26 cellular contexts compared by ENCODE assay signal in the genomic region with DNA sequence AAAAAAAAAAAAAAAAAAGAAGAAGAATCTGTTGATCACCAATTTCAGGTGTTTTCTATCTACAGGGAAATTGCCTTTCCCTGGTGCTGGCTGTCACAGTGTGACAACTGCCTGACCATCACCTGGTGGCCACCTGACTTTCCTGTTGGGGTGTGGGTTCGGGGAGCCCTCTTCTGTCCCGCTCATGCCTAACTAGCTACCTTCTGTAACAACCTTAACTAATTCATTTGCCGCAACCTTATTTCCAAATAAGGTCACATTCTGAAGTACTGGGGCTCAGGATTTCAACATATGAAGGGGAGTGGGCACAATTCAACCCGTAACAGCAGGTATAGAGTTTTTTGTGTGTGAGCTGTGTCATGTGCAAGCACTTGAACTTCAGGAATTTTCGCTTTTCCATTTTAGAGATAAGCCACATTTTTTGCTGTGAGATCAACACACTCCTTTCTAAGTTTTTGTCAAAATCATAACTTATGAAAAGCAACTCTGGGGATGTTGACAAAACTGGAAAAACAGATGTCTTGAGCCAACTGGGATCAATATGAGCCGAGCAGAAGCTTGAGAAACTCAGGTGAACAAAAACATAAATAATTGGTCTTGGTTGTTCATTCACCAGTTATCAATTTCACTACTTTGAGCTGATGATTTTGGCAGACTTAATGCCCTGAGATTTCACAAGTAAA.
DNase-seq lines count a peak whose midpoint lies in the region; ATAC-seq and TF ChIP-seq lines count a peak whose summit lies in the region.
"Had no signal": no experiment of that assay in that cellular context is flagged by ENCODE, and none has a peak within 500 bp of the region (broad histone marks: within the 10 kb centered on the region; RNA-seq: fewer than 3 reads in every experiment).

No MANE protein-coding gene starts in this region.

- H3K56ac ChIP-seq in mesendoderm (ENCODE audit: low read length), result no peak overlapping the region

- H2BK5ac ChIP-seq in mesendoderm (ENCODE audit: low read length), result no peak overlapping the region

- H3K9ac ChIP-seq in HUES48 (ENCODE audit: low read depth, low read length) (no peak overlapping the region), mesendoderm (ENCODE audit: low read length) (no peak overlapping the region)
- H3K9ac ChIP-seq: SK-N-SH had no signal

- no peak overlapping the region for H2BK120ac ChIP-seq in mesendoderm (ENCODE audit: low read depth, low read length)

- no peak for TF ChIP-seq CTCF in brain (conservative IDR thresholded peaks at IDR 0.05)
- no peak for TF ChIP-seq CTCF in type B pancreatic cell (conservative IDR thresholded peaks at IDR 0.05)

- H3K36me3 ChIP-seq in HUES48 (ENCODE audit: control insufficient read depth, insufficient read depth, low read length) (no peaks in the 10 kb centered on the region), mesendoderm (ENCODE audit: control insufficient read depth, insufficient read depth, low read length) (no peaks in the 10 kb centered on the region)
- H3K36me3 ChIP-seq: ascending aorta, BE2C, colonic mucosa, right atrium auricular region, vagina had no signal

- H3K4me1 ChIP-seq in HUES48 (ENCODE audit: control insufficient read depth, insufficient read depth, low read length), result peaks cover 51% of the 10 kb centered on the region
- no peaks in the 10 kb centered on the region for H3K4me1 ChIP-seq in mesendoderm (ENCODE audit: control insufficient read depth, low read depth, low read length)
- H3K4me1 ChIP-seq: ascending aorta, BE2C, colonic mucosa, vagina had no signal

- H4K5ac ChIP-seq in mesendoderm (ENCODE audit: low read length), result no peak overlapping the region

- no peak overlapping the region for H4K8ac ChIP-seq in mesendoderm (ENCODE audit: low read depth, low read length)

- DNase-seq in mesendoderm (peak; percentile 9), type B pancreatic cell (ENCODE audit: extremely low spot score, unreplicated experiment) (no peak), NCI-H82 treated with DMSO at 0.1 percent for 48 hours (lab: John Stamatoyannopoulos, UW; ENCODE audit: unreplicated experiment) (no peak)
- DNase-seq: activated CD4-positive, CD25-positive, alpha-beta regulatory T cell; activated CD8-positive, alpha-beta memory T cell treated with anti-CD3 and anti-CD28 coated beads, Interleukin-2, amount 10 ng/mL, durations not matched to agents 7 days and 5 days; activated T-cell treated with anti-CD3 and anti-CD28 coated beads, Interleukin-2, amount 50 U/mL, for 48 hours; colonic mucosa; effector CD4-positive, alpha-beta T cell; kidney; naive thymus-derived CD8-positive, alpha-beta T cell; NCI-H187 treated with DMSO at 0.1 percent for 48 hours; NK-92 treated with Interleukin-12 subunit alpha and Interleukin-12 subunit beta, amount 100 ng/mL, for 24 hours; small intestine; stimulated activated naive CD4-positive, alpha-beta T cell treated with Interleukin-2 at 50 U/mL for 16 hours had no signal

- H3K4me3 Mint-ChIP-seq in brain (peak overlapping the region in 2 of 5 experiments; percentile 64 to 69), type B pancreatic cell (peak overlapping the region; percentile 44)
- H3K4me3 Mint-ChIP-seq: activated CD8-positive, alpha-beta memory T cell treated with anti-CD3 and anti-CD28 coated beads, Interleukin-2, amount 10 ng/mL, durations not matched to agents 7 days and 5 days; naive thymus-derived CD8-positive, alpha-beta T cell; T-helper 1 cell treated with Interleukin-12 subunit alpha and Interleukin-12 subunit beta and Interleukin-4 antibody, amounts not matched to agents 30 μg/mL and 1 μg/mL, for 36 hours had no signal

- H3K27ac ChIP-seq in HUES48 (ENCODE audit: low read depth, low read length), result peak overlapping the region; percentile 74
- no peak overlapping the region for H3K27ac ChIP-seq in mesendoderm (ENCODE audit: low read depth, low read length)
- H3K27ac ChIP-seq: ascending aorta, colonic mucosa, epithelial cell of prostate, right atrium auricular region, vagina had no signal

- H3K9me3 Mint-ChIP-seq in brain, result peaks cover under 1 to 19% (median 7%) of the 10 kb centered on the region in 5 experiments
- peaks cover 2% of the 10 kb centered on the region for H3K9me3 Mint-ChIP-seq in type B pancreatic cell
- H3K9me3 Mint-ChIP-seq: T-helper 1 cell treated with Interleukin-12 subunit alpha and Interleukin-12 subunit beta and Interleukin-4 antibody, amounts not matched to agents 30 μg/mL and 1 μg/mL, for 36 hours had no signal

- H3K9me3 ChIP-seq in HUES48 (ENCODE audit: control insufficient read depth, insufficient read depth, low read length), result no peaks in the 10 kb centered on the region
- H3K9me3 ChIP-seq: ascending aorta, BE2C, colonic mucosa, right atrium auricular region, SK-N-SH, vagina had no signal

- H3K4me1 Mint-ChIP-seq in brain, result peaks cover 31% of the 10 kb centered on the region
- peaks cover 21% of the 10 kb centered on the region for H3K4me1 Mint-ChIP-seq in type B pancreatic cell (ENCODE audit: unreplicated experiment)
- H3K4me1 Mint-ChIP-seq: activated CD8-positive, alpha-beta memory T cell treated with anti-CD3 and anti-CD28 coated beads, Interleukin-2, amount 10 ng/mL, durations not matched to agents 7 days and 5 days had no signal

- no peaks in the 10 kb centered on the region for H3K79me1 ChIP-seq in mesendoderm (ENCODE audit: low read length)

- H3K27me3 Mint-ChIP-seq in brain (no peaks in the 10 kb centered on the region), type B pancreatic cell (peaks cover 19% of the 10 kb centered on the region)

- H3K4me2 ChIP-seq in mesendoderm (ENCODE audit: low read length), result no peak overlapping the region
- H3K4me2 ChIP-seq: SK-N-SH had no signal

- H3K27ac Mint-ChIP-seq in brain, result peak overlapping the region; percentile 72 to 94 (median 84)
- peak overlapping the region; percentile 44 for H3K27ac Mint-ChIP-seq in type B pancreatic cell
- H3K27ac Mint-ChIP-seq: activated CD8-positive, alpha-beta memory T cell treated with anti-CD3 and anti-CD28 coated beads, Interleukin-2, amount 10 ng/mL, durations not matched to agents 7 days and 5 days; naive thymus-derived CD8-positive, alpha-beta T cell; T-helper 1 cell treated with Interleukin-12 subunit alpha and Interleukin-12 subunit beta and Interleukin-4 antibody, amounts not matched to agents 30 μg/mL and 1 μg/mL, for 36 hours had no signal

- ATAC-seq in GM21576 (IDR thresholded peaks at IDR 0.05; ENCODE audit: unreplicated experiment) (no peak), HG03378 (IDR thresholded peaks at IDR 0.05; ENCODE audit: unreplicated experiment) (no peak)
- ATAC-seq: activated CD8-positive, alpha-beta memory T cell treated with anti-CD3 and anti-CD28 coated beads, Interleukin-2, amount 10 ng/mL, durations not matched to agents 7 days and 5 days; GM12878; naive thymus-derived CD8-positive, alpha-beta T cell had no signal

- peaks cover 63% of the 10 kb centered on the region for H3K27me3 ChIP-seq in HUES48 (ENCODE audit: control insufficient read depth, insufficient read depth, low read length)
- peaks cover 11% of the 10 kb centered on the region for H3K27me3 ChIP-seq in mesendoderm (ENCODE audit: insufficient read depth, low read length, poor library complexity)
- H3K27me3 ChIP-seq: ascending aorta, BE2C, colonic mucosa, right atrium auricular region, vagina had no signal

- H3K36me3 Mint-ChIP-seq in brain, result peaks cover 1% of the 10 kb centered on the region
- H3K36me3 Mint-ChIP-seq in type B pancreatic cell, result no peaks in the 10 kb centered on the region
- H3K36me3 Mint-ChIP-seq: activated CD8-positive, alpha-beta memory T cell treated with anti-CD3 and anti-CD28 coated beads, Interleukin-2, amount 10 ng/mL, durations not matched to agents 7 days and 5 days; naive thymus-derived CD8-positive, alpha-beta T cell had no signal

- no peaks in the 10 kb centered on the region for H3K79me2 ChIP-seq in mesendoderm (ENCODE audit: control insufficient read depth, insufficient read depth, low read length)

- WGBS in mesendoderm (ENCODE audit: extremely low coverage, insufficient coverage, low lambda C conversion rate), result no CpG with 5 or more reads among the region's 6 CpGs

- H3K4me3 ChIP-seq in HUES48 (ENCODE audit: low read depth, low read length) (peak overlapping the region; percentile 22; the same call in 1 of the 2 replicates), mesendoderm (ENCODE audit: low read length) (no peak overlapping the region)
- H3K4me3 ChIP-seq: ascending aorta, colonic mucosa, GM12878, right atrium auricular region, vagina had no signal

- no peak overlapping the region for H3K23ac ChIP-seq in mesendoderm (ENCODE audit: low read length)

- H2AK5ac ChIP-seq in mesendoderm (ENCODE audit: low read length), result no peak overlapping the region

- no peak overlapping the region for H3K4ac ChIP-seq in mesendoderm (ENCODE audit: low read depth, low read length)

- no peak overlapping the region for H3K18ac ChIP-seq in mesendoderm (ENCODE audit: low read length)

- no peak overlapping the region for H2BK15ac ChIP-seq in mesendoderm (replicated peaks; ENCODE audit: low read depth)
